Comparison of ENCODE assay signal across 11 cellular contexts in the genomic region with DNA sequence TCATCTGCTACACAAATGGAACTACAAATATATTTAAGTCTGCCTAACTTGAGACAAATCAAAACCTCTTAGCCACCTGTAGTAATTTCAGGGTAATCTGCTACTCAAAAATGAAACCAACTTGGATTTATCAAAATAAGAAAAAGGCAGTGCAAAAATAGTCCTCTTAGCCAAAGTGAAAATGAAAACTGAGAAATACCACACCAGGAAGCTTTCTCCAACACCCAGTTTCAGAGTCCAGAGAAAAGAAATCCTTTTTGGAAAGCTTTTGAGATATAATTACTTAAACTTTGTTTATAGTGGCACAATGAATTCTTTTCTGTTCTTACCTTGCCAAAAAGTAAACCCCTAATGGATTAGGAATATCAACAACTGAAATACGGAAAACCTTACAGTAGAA.
DNase-seq lines count a peak whose midpoint lies in the region; ATAC-seq, FAIRE-seq and TF ChIP-seq lines count a peak whose summit lies in the region.
"Had no signal": no experiment of that assay in that cellular context is flagged by ENCODE, and none has a peak within 500 bp of the region (broad histone marks: within the 10 kb centered on the region; RNA-seq: fewer than 3 reads in every experiment).

No MANE protein-coding gene starts in this region.

- SMC1A ChIA-PET in GM12878 (lab: Charles Lee; ENCODE audit: uncharacterized antibody, unreplicated experiment): interaction anchor here (1.0 to 1.6 kb wide), 2 partner anchors 10 to 79 kb away, joined by 3 read pairs; no protein-coding TSS in a partner anchor

- H3K27ac ChIP-seq in GM12878 (ENCODE audit: control insufficient read depth, insufficient read depth): peak overlapping the region; percentile 33; the same call in 1 of the 2 replicates
- H3K27ac ChIP-seq in suprapubic skin: no peak overlapping the region
- no peak overlapping the region for H3K27ac ChIP-seq in A673 (ENCODE audit: low read depth, low read length, poor library complexity, severe bottlenecking)
- H3K27ac ChIP-seq: body of pancreas, left ventricle myocardium inferior had no signal

- WGBS in GM12878 (ENCODE audit: insufficient coverage, insufficient replicate concordance, low lambda C conversion rate, missing lambda C conversion rate): 16% methylated on average over 1 of the region's 1 CpG
- WGBS in suprapubic skin: 24% methylated on average over 1 of the region's 1 CpG

- TF ChIP-seq EP300 in GM12878 (IDR thresholded peaks at IDR 0.05; ENCODE audit: borderline replicate concordance in 1 of 2, control insufficient read depth in 1 of 2, low read depth in 2 of 2, low read length in 2 of 2) (no peak), suprapubic skin (IDR thresholded peaks at IDR 0.05) (no peak)

- no peak for TF ChIP-seq POLR2A in GM12878 (IDR thresholded peaks at IDR 0.05; ENCODE audit: low read depth, low read length)
- TF ChIP-seq POLR2A in suprapubic skin (IDR thresholded peaks at IDR 0.05): no peak

- intact Hi-C loops in GM12878 (cut with micrococcal nuclease; ENCODE audit: unreplicated experiment): loop anchor here (10.0 kb wide), 1 partner anchor 994 kb away; the partner anchor contains the start of gene EFNA5
- intact Hi-C loops in cardiac septum (cut with DNase I): no loop called here
- intact Hi-C loops in A673 (cut with micrococcal nuclease; ENCODE audit: unreplicated experiment): no loop called here

- POLR2A ChIA-PET in GM12878 (lab: Charles Lee): no interaction called here
- POLR2A ChIA-PET in A673 (lab: Charles Lee; ENCODE audit: low non-redundant PET): no interaction called here

- H3K79me2 ChIP-seq in GM12878 (ENCODE audit: control insufficient read depth, insufficient read depth, low read length): no peaks in the 10 kb centered on the region

- in situ Hi-C loops in GM12878 (cut with MboI): no loop called here

- peak; percentile 85 for ATAC-seq in GM19351 (IDR thresholded peaks at IDR 0.05; ENCODE audit: unreplicated experiment)
- ATAC-seq in HG03159 (IDR thresholded peaks at IDR 0.05; ENCODE audit: unreplicated experiment): peak; percentile 82
- peak; percentile 80 for ATAC-seq in GM12878
- ATAC-seq: body of pancreas had no signal

- no peak for TF ChIP-seq CTCF in GM12878 (IDR thresholded peaks at IDR 0.05 in 2 of 3, conservative IDR thresholded peaks at IDR 0.05 in 1 of 3; ENCODE audit: control insufficient read depth in 2 of 3, extremely low read depth in 1 of 3, insufficient read depth in 1 of 3, low read depth in 3 of 3, low read length in 3 of 3)
- no peak for TF ChIP-seq CTCF in suprapubic skin (IDR thresholded peaks at IDR 0.05)
- no peak for TF ChIP-seq CTCF in D721Med (IDR thresholded peaks at IDR 0.05; ENCODE audit: insufficient read depth, missing control alignments)
- no peak for TF ChIP-seq CTCF in A673 (conservative IDR thresholded peaks at IDR 0.05; ENCODE audit: low read depth, low read length)

- CTCF ChIA-PET in GM12878 (lab: Yijun Ruan, JAX) (no interaction called here), A673 (lab: Charles Lee) (no interaction called here)

- TF ChIP-seq RAD21 in GM12878 (IDR thresholded peaks at IDR 0.05; ENCODE audit: insufficient read depth, low read depth, low read length): no peak

- H4K20me1 ChIP-seq in GM12878 (ENCODE audit: control insufficient read depth, insufficient read depth): no peaks in the 10 kb centered on the region

- H3K9ac ChIP-seq in GM12878 (ENCODE audit: control insufficient read depth, insufficient read depth, low read length): no peak overlapping the region

- H3K9me3 ChIP-seq in GM12878 (replicated peaks; ENCODE audit: control insufficient read depth, insufficient read depth, low read length) (no peaks in the 10 kb centered on the region; the same call in 1 of the 3 replicates), suprapubic skin (no peaks in the 10 kb centered on the region), A673 (ENCODE audit: low read depth, low read length, poor library complexity, severe bottlenecking) (no peaks in the 10 kb centered on the region)
- H3K9me3 ChIP-seq: body of pancreas had no signal

- BruUV-seq in GM12878 (replicated peaks; lab: Mats Ljungman, UMichigan) (no TSS peak), A673 (replicated peaks; lab: Mats Ljungman, UMichigan) (no TSS peak)

- H3K4me2 ChIP-seq in GM12878 (ENCODE audit: control insufficient read depth, insufficient read depth): peak overlapping the region; percentile 42

- H3K36me3 ChIP-seq in GM12878 (ENCODE audit: control insufficient read depth in 2 of 2, insufficient read depth in 2 of 2, low read length in 1 of 2) (no peaks in the 10 kb centered on the region), suprapubic skin (no peaks in the 10 kb centered on the region), A673 (ENCODE audit: insufficient read depth, low read length, poor library complexity, severe bottlenecking) (no peaks in the 10 kb centered on the region)
- H3K36me3 ChIP-seq: left ventricle myocardium inferior had no signal

- no peaks in the 10 kb centered on the region for H3K27me3 ChIP-seq in GM12878 (replicated peaks in 1 of 2; ENCODE audit: control insufficient read depth in 2 of 2, insufficient read depth in 2 of 2, low read length in 1 of 2)
- H3K27me3 ChIP-seq in suprapubic skin: no peaks in the 10 kb centered on the region
- no peaks in the 10 kb centered on the region for H3K27me3 ChIP-seq in A673 (replicated peaks; ENCODE audit: insufficient read depth, low read depth, low read length, poor library complexity)
- H3K27me3 ChIP-seq: body of pancreas had no signal

- no peak for FAIRE-seq in GM12878 (lab: Jason Lieb, UNC)
- FAIRE-seq in D721Med (lab: Jason Lieb, UNC): no peak

- RAD21 ChIA-PET in GM12878 (lab: Charles Lee; ENCODE audit: unreplicated experiment): no interaction called here

- H3K4me3 ChIP-seq in GM12878: 0 out of 2 replicates have a peak overlapping the region, but pooled peaks have one; percentile 12
- H3K4me3 ChIP-seq in suprapubic skin: peak overlapping the region; percentile 20
- no peak overlapping the region for H3K4me3 ChIP-seq in A673 (ENCODE audit: low read depth, low read length, poor library complexity, severe bottlenecking)
- H3K4me3 ChIP-seq: body of pancreas, left ventricle myocardium inferior had no signal

- H3K4me1 ChIP-seq in GM12878 (ENCODE audit: control insufficient read depth, insufficient read depth, low read length) (peaks cover 3% of the 10 kb centered on the region; the same call in 1 of the 2 replicates), suprapubic skin (no peaks in the 10 kb centered on the region), A673 (ENCODE audit: insufficient read depth, low read length, poor library complexity, severe bottlenecking) (no peaks in the 10 kb centered on the region)
- H3K4me1 ChIP-seq: body of pancreas, left ventricle myocardium inferior had no signal

- DNase-seq in GM12878 (ENCODE audit: low read depth, low spot score): peak; percentile 27
- no peak for DNase-seq in suprapubic skin (ENCODE audit: low spot score in 2 of 2)
- no peak for DNase-seq in cardiac septum (ENCODE audit: low spot score)
- DNase-seq in D721Med (ENCODE audit: insufficient read length, low spot score): no peak
- DNase-seq in A673 (ENCODE audit: low spot score): no peak
- DNase-seq: body of pancreas, EL, left ventricle myocardium inferior, NCI-H1694 treated with DMSO at 0.1 percent for 48 hours had no signal

- peak overlapping the region; percentile 60 for H2AFZ ChIP-seq in GM12878 (ENCODE audit: control insufficient read depth, low read depth, low read length)

TF ChIP-seq in GM12878, 131 proteins besides CTCF, POLR2A, EP300 and RAD21 (continues in another document):
- TF ChIP-seq JUNB (IDR thresholded peaks at IDR 0.05): peak; percentile 16; the same call in 1 of the 2 replicates
- no peak for TF ChIP-seq ZNF217 (IDR thresholded peaks at IDR 0.05)
- no peak for TF ChIP-seq ASH2L (IDR thresholded peaks at IDR 0.05; ENCODE audit: borderline replicate concordance, low read depth)
- TF ChIP-seq, protein P1, sequence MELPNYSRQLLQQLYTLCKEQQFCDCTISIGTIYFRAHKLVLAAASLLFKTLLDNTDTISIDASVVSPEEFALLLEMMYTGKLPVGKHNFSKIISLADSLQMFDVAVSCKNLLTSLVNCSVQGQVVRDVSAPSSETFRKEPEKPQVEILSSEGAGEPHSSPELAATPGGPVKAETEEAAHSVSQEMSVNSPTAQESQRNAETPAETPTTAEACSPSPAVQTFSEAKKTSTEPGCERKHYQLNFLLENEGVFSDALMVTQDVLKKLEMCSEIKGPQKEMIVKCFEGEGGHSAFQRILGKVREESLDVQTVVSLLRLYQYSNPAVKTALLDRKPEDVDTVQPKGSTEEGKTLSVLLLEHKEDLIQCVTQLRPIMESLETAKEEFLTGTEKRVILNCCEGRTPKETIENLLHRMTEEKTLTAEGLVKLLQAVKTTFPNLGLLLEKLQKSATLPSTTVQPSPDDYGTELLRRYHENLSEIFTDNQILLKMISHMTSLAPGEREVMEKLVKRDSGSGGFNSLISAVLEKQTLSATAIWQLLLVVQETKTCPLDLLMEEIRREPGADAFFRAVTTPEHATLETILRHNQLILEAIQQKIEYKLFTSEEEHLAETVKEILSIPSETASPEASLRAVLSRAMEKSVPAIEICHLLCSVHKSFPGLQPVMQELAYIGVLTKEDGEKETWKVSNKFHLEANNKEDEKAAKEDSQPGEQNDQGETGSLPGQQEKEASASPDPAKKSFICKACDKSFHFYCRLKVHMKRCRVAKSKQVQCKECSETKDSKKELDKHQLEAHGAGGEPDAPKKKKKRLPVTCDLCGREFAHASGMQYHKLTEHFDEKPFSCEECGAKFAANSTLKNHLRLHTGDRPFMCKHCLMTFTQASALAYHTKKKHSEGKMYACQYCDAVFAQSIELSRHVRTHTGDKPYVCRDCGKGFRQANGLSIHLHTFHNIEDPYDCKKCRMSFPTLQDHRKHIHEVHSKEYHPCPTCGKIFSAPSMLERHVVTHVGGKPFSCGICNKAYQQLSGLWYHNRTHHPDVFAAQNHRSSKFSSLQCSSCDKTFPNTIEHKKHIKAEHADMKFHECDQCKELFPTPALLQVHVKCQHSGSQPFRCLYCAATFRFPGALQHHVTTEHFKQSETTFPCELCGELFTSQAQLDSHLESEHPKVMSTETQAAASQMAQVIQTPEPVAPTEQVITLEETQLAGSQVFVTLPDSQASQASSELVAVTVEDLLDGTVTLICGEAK (IDR thresholded peaks at IDR 0.05; ENCODE audit: borderline replicate concordance): no peak
- no peak for TF ChIP-seq CHD2 (IDR thresholded peaks at IDR 0.05; ENCODE audit: borderline replicate concordance, low read depth, low read length)
- TF ChIP-seq NFIC (IDR thresholded peaks at IDR 0.05; ENCODE audit: low read depth, low read length): peak; percentile 65
- peak; percentile 21; the same call in 1 of the 2 replicates for TF ChIP-seq RUNX3 (IDR thresholded peaks at IDR 0.05; ENCODE audit: low read length)
- no peak for TF ChIP-seq NFXL1 (IDR thresholded peaks at IDR 0.05; ENCODE audit: borderline replicate concordance)
- no peak for TF ChIP-seq EGR1 (IDR thresholded peaks at IDR 0.05; ENCODE audit: borderline replicate concordance in 1 of 2, low read depth in 2 of 2, low read length in 2 of 2)
- TF ChIP-seq MEF2A (IDR thresholded peaks at IDR 0.05; ENCODE audit: insufficient read depth, low read depth, low read length): 0 out of 2 replicates have a peak, but pooled peaks have one; percentile 55
- no peak for TF ChIP-seq BCL11A (IDR thresholded peaks at IDR 0.05; ENCODE audit: low read depth, low read length)
